In the genomic region with DNA sequence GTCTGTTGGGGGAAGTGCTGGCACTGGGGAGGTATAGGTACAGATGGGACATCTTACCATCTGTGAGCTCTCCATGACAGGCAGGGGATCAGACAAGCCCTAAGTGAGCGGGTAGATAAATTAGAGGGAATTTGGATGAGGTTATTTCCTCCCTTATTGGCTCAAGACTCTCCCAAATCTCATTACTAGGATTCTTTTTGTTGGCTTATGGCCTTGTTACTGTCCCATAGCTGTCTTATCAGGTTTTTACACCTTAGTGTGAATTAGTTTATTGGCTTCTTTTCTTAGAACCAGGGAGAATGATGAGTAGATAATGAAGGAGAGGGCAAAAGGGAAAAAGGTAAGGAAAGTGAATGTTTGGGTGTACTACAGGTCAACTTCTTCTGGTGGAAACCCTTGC, we compare ENCODE assay signal across 23 cellular contexts.
"Had no signal": no experiment of that assay in that cellular context is flagged by ENCODE, and none has a peak within 500 bp of the region (broad histone marks: within the 10 kb centered on the region; RNA-seq: fewer than 3 reads in every experiment).

No MANE protein-coding gene starts in this region.

- H3K27ac ChIP-seq: ascending aorta, brain microvascular endothelial cell, colonic mucosa, dorsolateral prefrontal cortex, esophagus squamous epithelium, gastrocnemius medialis, sigmoid colon, testis, vagina had no signal

- ATAC-seq: activated naive CD4-positive, alpha-beta T cell treated with anti-CD3 and anti-CD28 coated beads, Interleukin-2, amount 50 U/mL, for 72 hours; activated T-helper 17 cell treated with anti-CD3 and anti-CD28 coated beads, Interleukin-2, amount 50 U/mL, for 72 hours; effector memory CD8-positive, alpha-beta T cell; gastrocnemius medialis had no signal

- H3K36me3 ChIP-seq: ascending aorta, brain microvascular endothelial cell, colonic mucosa, esophagus squamous epithelium, gastrocnemius medialis, sigmoid colon, vagina had no signal

- H3K27me3 Mint-ChIP-seq: activated T-cell treated with anti-CD3 and anti-CD28 coated beads, Interleukin-2, amount 50 U/mL, for 24 hours; effector memory CD8-positive, alpha-beta T cell; naive B cell had no signal

- H3K27ac Mint-ChIP-seq: activated naive CD4-positive, alpha-beta T cell treated with anti-CD3 and anti-CD28 coated beads, Interleukin-2, amount 50 U/mL, for 72 hours; activated T-cell treated with anti-CD3 and anti-CD28 coated beads, Interleukin-2, amount 50 U/mL, for 24 hours; activated T-helper 17 cell treated with anti-CD3 and anti-CD28 coated beads, Interleukin-2, amount 50 U/mL, for 72 hours; effector memory CD8-positive, alpha-beta T cell; memory B cell; naive B cell; T-helper 2 cell treated with Interferon-gamma antibody and Interleukin-4, amounts not matched to agents 5 μg/mL and 100 μg/mL, for 36 hours had no signal

- H3K4me3 Mint-ChIP-seq: activated T-cell treated with anti-CD3 and anti-CD28 coated beads, Interleukin-2, amount 50 U/mL, for 24 hours; activated T-helper 17 cell treated with anti-CD3 and anti-CD28 coated beads, Interleukin-2, amount 50 U/mL, for 72 hours; effector memory CD8-positive, alpha-beta T cell; memory B cell; naive B cell; T-helper 2 cell treated with Interferon-gamma antibody and Interleukin-4, amounts not matched to agents 5 μg/mL and 100 μg/mL, for 36 hours had no signal

- DNase-seq: activated CD4-positive, alpha-beta T cell treated with anti-CD3 and anti-CD28 coated beads for 1 hour; activated CD4-positive, alpha-beta T cell treated with anti-CD3 and anti-CD28 coated beads, Interleukin-2, amount 50 U/mL, for 1 hour; activated CD8-positive, alpha-beta memory T cell treated with anti-CD3 and anti-CD28 coated beads, Interleukin-2, amount 50 U/mL, for 4 hours; activated T-cell treated with anti-CD3 and anti-CD28 coated beads, Interleukin-2, amount 50 U/mL, for 24 hours; brain microvascular endothelial cell; colonic mucosa; dorsolateral prefrontal cortex; effector memory CD8-positive, alpha-beta T cell; esophagus squamous epithelium; gastrocnemius medialis; hypothalamus; naive B cell; sigmoid colon; stimulated activated CD4-positive, alpha-beta T cell treated with anti-CD3 and anti-CD28 coated beads, Interleukin-4, amount 100 ng/mL, for 1 hour; stimulated activated naive CD4-positive, alpha-beta T cell; testis; trophoblast cell had no signal

- H3K9me3 Mint-ChIP-seq: activated T-cell treated with anti-CD3 and anti-CD28 coated beads, Interleukin-2, amount 50 U/mL, for 24 hours; activated T-helper 17 cell treated with anti-CD3 and anti-CD28 coated beads, Interleukin-2, amount 50 U/mL, for 72 hours; effector memory CD8-positive, alpha-beta T cell; memory B cell; T-helper 2 cell treated with Interferon-gamma antibody and Interleukin-4, amounts not matched to agents 5 μg/mL and 100 μg/mL, for 36 hours had no signal

- H3K9me3 ChIP-seq: ascending aorta, colonic mucosa, esophagus squamous epithelium, gastrocnemius medialis, sigmoid colon, testis, vagina had no signal

- H3K4me3 ChIP-seq: ascending aorta, colonic mucosa, dorsolateral prefrontal cortex, esophagus squamous epithelium, gastrocnemius medialis, sigmoid colon, testis, vagina had no signal

- H3K36me3 Mint-ChIP-seq: activated naive CD4-positive, alpha-beta T cell treated with anti-CD3 and anti-CD28 coated beads, Interleukin-2, amount 50 U/mL, for 72 hours; memory B cell; naive B cell had no signal

- H3K27me3 ChIP-seq: ascending aorta, brain microvascular endothelial cell, colonic mucosa, esophagus squamous epithelium, gastrocnemius medialis, sigmoid colon, testis, vagina had no signal

- H3K4me1 Mint-ChIP-seq: activated T-helper 17 cell treated with anti-CD3 and anti-CD28 coated beads, Interleukin-2, amount 50 U/mL, for 72 hours; memory B cell; naive B cell had no signal

- H3K4me1 ChIP-seq: ascending aorta, colonic mucosa, gastrocnemius medialis, sigmoid colon, testis had no signal
